In genomic region chr10:24193330-24193729, GRCh38 we compare ENCODE assay signal across 34 cellular contexts. TPM values are rescaled to one million over a fixed set of nuclear protein-coding genes. Genes with fewer than 3 reads are reported as not detected.
"Had no signal": no experiment of that assay in that cellular context is flagged by ENCODE, and none has a peak within 500 bp of the region (broad histone marks: within the 10 kb centered on the region; RNA-seq: fewer than 3 reads in every experiment).

No MANE protein-coding gene starts in this region.

- DNase-seq: activated CD4-positive, alpha-beta memory T cell treated with anti-CD3 and anti-CD28 coated beads for 36 hours; activated CD4-positive, alpha-beta T cell treated with anti-CD3 and anti-CD28 coated beads for 36 hours; activated CD4-positive, alpha-beta T cell treated with anti-CD3 and anti-CD28 coated beads, Interleukin-2, amount 10 ng/mL, durations not matched to agents 24 days and 14 days; activated CD4-positive, CD25-positive, alpha-beta regulatory T cell; activated CD4-positive, CD25-positive, alpha-beta regulatory T cell treated with anti-CD3 and anti-CD28 coated beads, Interleukin-2, amount 50 U/mL, for 72 hours; activated CD8-positive, alpha-beta memory T cell treated with anti-CD3 and anti-CD28 coated beads, Interleukin-2, amount 10 ng/mL, durations not matched to agents 7 days and 5 days; activated CD8-positive, alpha-beta memory T cell treated with anti-CD3 and anti-CD28 coated beads, Interleukin-2, amount 50 U/mL, for 4 hours; activated CD8-positive, alpha-beta T cell treated with anti-CD3 and anti-CD28 coated beads, Interleukin-2, amount 10 ng/mL, durations not matched to agents 7 days and 5 days; activated gamma-delta T cell; activated naive CD4-positive, alpha-beta T cell; activated naive CD4-positive, alpha-beta T cell treated with anti-CD3 and anti-CD28 coated beads, Interleukin-2, amount 10 ng/mL, durations not matched to agents 7 days and 5 days; activated naive CD8-positive, alpha-beta T cell treated with anti-CD3 and anti-CD28 coated beads, Interleukin-2, amount 10 ng/mL, durations not matched to agents 7 days and 5 days; activated T-cell treated with anti-CD3 and anti-CD28 coated beads, Interleukin-2, amount 50 U/mL, for 1 hour; activated T-cell treated with anti-CD3 and anti-CD28 coated beads, Interleukin-2, amount 50 U/mL, for 48 hours; amniotic stem cell; anterior cingulate cortex; brain microvascular endothelial cell; dorsolateral prefrontal cortex; effector memory CD4-positive, alpha-beta T cell; endodermal cell; foreskin fibroblast; gastrocnemius medialis; glutamatergic neuron; heart left ventricle; T-cell; T1000 had no signal

- H3K4me3 ChIP-seq: coronary artery, dorsolateral prefrontal cortex, gastrocnemius medialis, heart left ventricle had no signal

- H3K27me3 Mint-ChIP-seq: activated CD4-positive, alpha-beta T cell treated with anti-CD3 and anti-CD28 coated beads for 36 hours; activated CD8-positive, alpha-beta memory T cell treated with anti-CD3 and anti-CD28 coated beads, Interleukin-2, amount 10 ng/mL, durations not matched to agents 7 days and 5 days; activated naive CD8-positive, alpha-beta T cell treated with anti-CD3 and anti-CD28 coated beads, Interleukin-2, amount 10 ng/mL, durations not matched to agents 7 days and 5 days; central memory CD8-positive, alpha-beta T cell; dendritic cell treated with granulocyte-macrophage colony-stimulating factor and Interleukin-4, amounts not matched to agents 40 ng/mL and 50 ng/mL, for 4 days had no signal

- H3K27ac Mint-ChIP-seq: activated CD4-positive, alpha-beta memory T cell treated with anti-CD3 and anti-CD28 coated beads for 36 hours; activated CD4-positive, alpha-beta T cell treated with anti-CD3 and anti-CD28 coated beads for 36 hours; activated CD4-positive, alpha-beta T cell treated with anti-CD3 and anti-CD28 coated beads, Interleukin-2, amount 10 ng/mL, durations not matched to agents 24 days and 14 days; activated CD8-positive, alpha-beta memory T cell treated with anti-CD3 and anti-CD28 coated beads, Interleukin-2, amount 10 ng/mL, durations not matched to agents 7 days and 5 days; activated CD8-positive, alpha-beta T cell treated with anti-CD3 and anti-CD28 coated beads, Interleukin-2, amount 10 ng/mL, durations not matched to agents 7 days and 5 days; activated naive CD4-positive, alpha-beta T cell treated with anti-CD3 and anti-CD28 coated beads, Interleukin-2, amount 10 ng/mL, durations not matched to agents 7 days and 5 days; activated naive CD4-positive, alpha-beta T cell treated with anti-CD3 and anti-CD28 coated beads, Interleukin-2, amount 50 U/mL, for 72 hours; activated naive CD8-positive, alpha-beta T cell treated with anti-CD3 and anti-CD28 coated beads, Interleukin-2, amount 10 ng/mL, durations not matched to agents 7 days and 5 days; activated T-helper 1 cell treated with anti-CD3 and anti-CD28 coated beads, Interleukin-12 subunit alpha, Interleukin-12 subunit beta, Interleukin-2, Interleukin-4 antibody, amounts not matched to agents 30 ng/mL and 10 ng/mL and 1 ng/mL, durations not matched to agents 14 hours and 24 hours and 36 hours; dendritic cell treated with granulocyte-macrophage colony-stimulating factor and Interleukin-4, amounts not matched to agents 40 ng/mL and 50 ng/mL, for 4 days; endodermal cell; T-cell; T-helper 1 cell treated with Interleukin-12 subunit alpha and Interleukin-12 subunit beta and Interleukin-4 antibody, amounts not matched to agents 30 μg/mL and 1 μg/mL, for 36 hours; T-helper 2 cell treated with Interferon-gamma antibody and Interleukin-4, amounts not matched to agents 5 μg/mL and 100 μg/mL, for 36 hours had no signal

- H3K27me3 ChIP-seq: brain microvascular endothelial cell, gastrocnemius medialis, heart left ventricle had no signal

- H3K4me3 Mint-ChIP-seq: activated CD4-positive, alpha-beta memory T cell treated with anti-CD3 and anti-CD28 coated beads for 36 hours; activated CD4-positive, alpha-beta T cell treated with anti-CD3 and anti-CD28 coated beads for 36 hours; activated CD4-positive, alpha-beta T cell treated with anti-CD3 and anti-CD28 coated beads, Interleukin-2, amount 10 ng/mL, durations not matched to agents 24 days and 14 days; activated CD8-positive, alpha-beta memory T cell treated with anti-CD3 and anti-CD28 coated beads, Interleukin-2, amount 10 ng/mL, durations not matched to agents 7 days and 5 days; activated CD8-positive, alpha-beta T cell treated with anti-CD3 and anti-CD28 coated beads, Interleukin-2, amount 10 ng/mL, durations not matched to agents 7 days and 5 days; activated naive CD4-positive, alpha-beta T cell treated with anti-CD3 and anti-CD28 coated beads, Interleukin-2, amount 10 ng/mL, durations not matched to agents 7 days and 5 days; activated naive CD8-positive, alpha-beta T cell treated with anti-CD3 and anti-CD28 coated beads, Interleukin-2, amount 10 ng/mL, durations not matched to agents 7 days and 5 days; activated T-helper 1 cell treated with anti-CD3 and anti-CD28 coated beads, Interleukin-12 subunit alpha, Interleukin-12 subunit beta, Interleukin-2, Interleukin-4 antibody, amounts not matched to agents 30 ng/mL and 10 ng/mL and 1 ng/mL, durations not matched to agents 14 hours and 24 hours and 36 hours; central memory CD8-positive, alpha-beta T cell; dendritic cell treated with granulocyte-macrophage colony-stimulating factor and Interleukin-4, amounts not matched to agents 40 ng/mL and 50 ng/mL, for 4 days; endodermal cell; T-cell; T-helper 1 cell treated with Interleukin-12 subunit alpha and Interleukin-12 subunit beta and Interleukin-4 antibody, amounts not matched to agents 30 μg/mL and 1 μg/mL, for 36 hours; T-helper 2 cell treated with Interferon-gamma antibody and Interleukin-4, amounts not matched to agents 5 μg/mL and 100 μg/mL, for 36 hours had no signal

- H3K36me3 ChIP-seq: brain microvascular endothelial cell, gastrocnemius medialis, heart left ventricle had no signal

- H3K36me3 Mint-ChIP-seq: activated CD4-positive, alpha-beta memory T cell treated with anti-CD3 and anti-CD28 coated beads for 36 hours; activated CD8-positive, alpha-beta memory T cell treated with anti-CD3 and anti-CD28 coated beads, Interleukin-2, amount 10 ng/mL, durations not matched to agents 7 days and 5 days; activated naive CD4-positive, alpha-beta T cell treated with anti-CD3 and anti-CD28 coated beads, Interleukin-2, amount 10 ng/mL, durations not matched to agents 7 days and 5 days; activated naive CD4-positive, alpha-beta T cell treated with anti-CD3 and anti-CD28 coated beads, Interleukin-2, amount 50 U/mL, for 72 hours; activated naive CD8-positive, alpha-beta T cell treated with anti-CD3 and anti-CD28 coated beads, Interleukin-2, amount 10 ng/mL, durations not matched to agents 7 days and 5 days; T-cell had no signal

- H3K4me1 Mint-ChIP-seq: activated CD4-positive, alpha-beta T cell treated with anti-CD3 and anti-CD28 coated beads for 36 hours; activated CD4-positive, alpha-beta T cell treated with anti-CD3 and anti-CD28 coated beads, Interleukin-2, amount 10 ng/mL, durations not matched to agents 24 days and 14 days; activated CD8-positive, alpha-beta memory T cell treated with anti-CD3 and anti-CD28 coated beads, Interleukin-2, amount 10 ng/mL, durations not matched to agents 7 days and 5 days; activated naive CD4-positive, alpha-beta T cell treated with anti-CD3 and anti-CD28 coated beads, Interleukin-2, amount 10 ng/mL, durations not matched to agents 7 days and 5 days; activated naive CD8-positive, alpha-beta T cell treated with anti-CD3 and anti-CD28 coated beads, Interleukin-2, amount 10 ng/mL, durations not matched to agents 7 days and 5 days; central memory CD8-positive, alpha-beta T cell; endodermal cell; T-cell had no signal

- H3K9me3 ChIP-seq: gastrocnemius medialis, heart left ventricle had no signal

- H3K27ac ChIP-seq: brain microvascular endothelial cell, coronary artery, dorsolateral prefrontal cortex, gastrocnemius medialis had no signal

- ATAC-seq: activated CD4-positive, alpha-beta T cell treated with anti-CD3 and anti-CD28 coated beads for 36 hours; activated CD8-positive, alpha-beta memory T cell treated with anti-CD3 and anti-CD28 coated beads, Interleukin-2, amount 10 ng/mL, durations not matched to agents 7 days and 5 days; activated CD8-positive, alpha-beta T cell treated with anti-CD3 and anti-CD28 coated beads, Interleukin-2, amount 10 ng/mL, durations not matched to agents 7 days and 5 days; activated naive CD4-positive, alpha-beta T cell treated with anti-CD3 and anti-CD28 coated beads, Interleukin-2, amount 50 U/mL, for 72 hours; esophagus mucosa; gastrocnemius medialis; T-cell had no signal

RNA-seq across cellular contexts. Expression of gene KIAA1217, which starts 15.6 kb away (rescaled TPM):
- total RNA-seq: activated CD8-positive, alpha-beta T cell treated with anti-CD3 and anti-CD28 coated beads, Interleukin-2, amount 10 ng/mL, durations not matched to agents 7 days and 5 days had no signal
